15 cellular contexts compared by ENCODE assay signal in genomic region chr12:124007356-124007755, GRCh38. TPM values are rescaled to one million over a fixed set of nuclear protein-coding genes. Genes with fewer than 3 reads are reported as not detected.
DNase-seq lines count a peak whose midpoint lies in the region; ATAC-seq and TF ChIP-seq lines count a peak whose summit lies in the region.
"Had no signal": no experiment of that assay in that cellular context is flagged by ENCODE, and none has a peak within 500 bp of the region (broad histone marks: within the 10 kb centered on the region; RNA-seq: fewer than 3 reads in every experiment).

No MANE protein-coding gene starts in this region.

- no peak overlapping the region for H3K27ac Mint-ChIP-seq in GM23338
- peak overlapping the region; percentile 60 for H3K27ac Mint-ChIP-seq in stimulated activated memory B cell treated with anti-CD40 and anti-IgM and Interleukin-4, amounts not matched to agents 10 μg/mL and 1 μg/mL and 100 μg/mL, for 72 hours

- POLR2A ChIA-PET in PC-9 (lab: Charles Lee; ENCODE audit: unreplicated experiment) = no interaction called here

- H3K79me2 ChIP-seq in GM23338 (replicated peaks; ENCODE audit: insufficient read depth) (no peaks in the 10 kb centered on the region), PC-9 (ENCODE audit: low read depth) (no peaks in the 10 kb centered on the region)

- peaks cover 15% of the 10 kb centered on the region; the same call in 2 of the 3 replicates for H3K36me3 Mint-ChIP-seq in GM23338 (ENCODE audit: low read depth)
- peaks cover 27% of the 10 kb centered on the region for H3K36me3 Mint-ChIP-seq in stimulated activated memory B cell treated with anti-CD40 and anti-IgM and Interleukin-4, amounts not matched to agents 10 μg/mL and 1 μg/mL and 100 μg/mL, for 72 hours

- H3K9me3 Mint-ChIP-seq in GM23338 = no peaks in the 10 kb centered on the region
- no peaks in the 10 kb centered on the region for H3K9me3 Mint-ChIP-seq in stimulated activated memory B cell treated with anti-CD40 and anti-IgM and Interleukin-4, amounts not matched to agents 10 μg/mL and 1 μg/mL and 100 μg/mL, for 72 hours

- TF ChIP-seq CTCF in GM23338 (conservative IDR thresholded peaks at IDR 0.05; ENCODE audit: low read depth in 2 of 2) (no peak), WERI-Rb-1 (IDR thresholded peaks at IDR 0.05; ENCODE audit: low read depth, low read length) (no peak), PC-9 (conservative IDR thresholded peaks at IDR 0.05) (no peak)

- H3K9me3 ChIP-seq in WERI-Rb-1 (ENCODE audit: severe bottlenecking) (no peaks in the 10 kb centered on the region), PC-9 (ENCODE audit: insufficient read depth, low read depth) (no peaks in the 10 kb centered on the region)

- no peak overlapping the region for H3K4me3 Mint-ChIP-seq in GM23338
- no peak overlapping the region for H3K4me3 Mint-ChIP-seq in stimulated activated memory B cell treated with anti-CD40 and anti-IgM and Interleukin-4, amounts not matched to agents 10 μg/mL and 1 μg/mL and 100 μg/mL, for 72 hours

- H3F3A ChIP-seq in GM23338 (replicated peaks; ENCODE audit: low read depth) (no peaks in the 10 kb centered on the region), PC-9 (ENCODE audit: insufficient read depth, low read depth) (no peaks in the 10 kb centered on the region)

- H3K4me1 Mint-ChIP-seq in GM23338 = peaks cover 20% of the 10 kb centered on the region
- H3K4me1 Mint-ChIP-seq in stimulated activated memory B cell treated with anti-CD40 and anti-IgM and Interleukin-4, amounts not matched to agents 10 μg/mL and 1 μg/mL and 100 μg/mL, for 72 hours = peaks cover 32% of the 10 kb centered on the region

- BruUV-seq in PC-9 (replicated peaks; lab: Mats Ljungman, UMichigan) = no TSS peak

- no peaks in the 10 kb centered on the region for H3K27me3 ChIP-seq in GM23338 (ENCODE audit: insufficient read depth)
- H3K27me3 ChIP-seq in WERI-Rb-1 (ENCODE audit: insufficient read depth, low read depth, severe bottlenecking) = no peaks in the 10 kb centered on the region
- H3K27me3 ChIP-seq in PC-9 (ENCODE audit: insufficient read depth, low read depth) = no peaks in the 10 kb centered on the region

- peaks cover 3% of the 10 kb centered on the region for H3K27me3 Mint-ChIP-seq in GM23338 (ENCODE audit: insufficient read depth, low read depth, poor library complexity)
- no peaks in the 10 kb centered on the region for H3K27me3 Mint-ChIP-seq in stimulated activated memory B cell treated with anti-CD40 and anti-IgM and Interleukin-4, amounts not matched to agents 10 μg/mL and 1 μg/mL and 100 μg/mL, for 72 hours

- DNase-seq in GM23338 (ENCODE audit: low spot score) (no peak), WERI-Rb-1 (no peak), left kidney (ENCODE audit: low read depth, low spot score) (peak; percentile 17), PC-9 (no peak), hippocampal formation (lab: John Stamatoyannopoulos, UW) (no peak), islet precursor cell (no peak)
- DNase-seq: DMS153, H7, NCI-H1105 treated with DMSO at 0.1 percent for 48 hours, NCI-H187, NCI-H446, NCI-H748 treated with DMSO at 0.1 percent for 48 hours had no signal

- H3K36me3 ChIP-seq in GM23338 (ENCODE audit: insufficient read depth) (peaks cover under 1% of the 10 kb centered on the region; the same call in 1 of the 2 replicates), WERI-Rb-1 (peaks cover 85% of the 10 kb centered on the region), PC-9 (ENCODE audit: low read depth) (peaks cover 10% of the 10 kb centered on the region)

- H3K9me2 ChIP-seq in GM23338 (ENCODE audit: insufficient read depth) = no peaks in the 10 kb centered on the region
- H3K9me2 ChIP-seq in PC-9 (ENCODE audit: insufficient read depth) = no peaks in the 10 kb centered on the region

- H3K4me3 ChIP-seq in GM23338 (no peak overlapping the region), WERI-Rb-1 (ENCODE audit: low read depth, low read length) (no peak overlapping the region), PC-9 (no peak overlapping the region)

- CTCF ChIA-PET in PC-9 (lab: Charles Lee) = no interaction called here

- ATAC-seq in GM23338 = peak; percentile 34; the same call in 1 of the 3 replicates
- no peak for ATAC-seq in stimulated activated memory B cell treated with anti-CD40 and anti-IgM and Interleukin-4, amounts not matched to agents 10 μg/mL and 1 μg/mL and 100 μg/mL, for 72 hours
- ATAC-seq: Right ventricle myocardium inferior had no signal

- no peaks in the 10 kb centered on the region; the same call in 1 of the 2 replicates for H3K4me1 ChIP-seq in GM23338 (ENCODE audit: insufficient read depth)
- no peaks in the 10 kb centered on the region for H3K4me1 ChIP-seq in PC-9 (replicated peaks; ENCODE audit: insufficient read depth)

- no peak overlapping the region for H3K27ac ChIP-seq in GM23338 (ENCODE audit: low read depth)
- H3K27ac ChIP-seq in WERI-Rb-1 = peak overlapping the region; percentile 45; the same call in 1 of the 2 replicates
- H3K27ac ChIP-seq in PC-9 = no peak overlapping the region
- H3K27ac ChIP-seq: KMS-11 had no signal

- H2AFZ ChIP-seq in GM23338 (no peak overlapping the region), PC-9 (no peak overlapping the region)

- intact Hi-C loops in PC-9 (cut with micrococcal nuclease; ENCODE audit: unreplicated experiment) = no loop called here

- H3K4me2 ChIP-seq in GM23338 (no peak overlapping the region), PC-9 (no peak overlapping the region)
- H3K4me2 ChIP-seq: KMS-11 had no signal

- H4K20me1 ChIP-seq in GM23338 (replicated peaks; ENCODE audit: insufficient read depth) (peaks cover 8% of the 10 kb centered on the region; the same call in 1 of the 2 replicates), PC-9 (ENCODE audit: insufficient read depth) (peaks cover 6% of the 10 kb centered on the region)

TF ChIP-seq in GM23338, 12 proteins besides CTCF, POLR2A, EP300 and RAD21 (continues in another document):
- TF ChIP-seq NANOG (IDR thresholded peaks at IDR 0.05; ENCODE audit: borderline replicate concordance) = no peak
- no peak for TF ChIP-seq POLR2AphosphoS5 (IDR thresholded peaks at IDR 0.05; ENCODE audit: low read depth)
- no peak for TF ChIP-seq STAT1 (IDR thresholded peaks at IDR 0.05; ENCODE audit: unreplicated experiment)
- no peak for TF ChIP-seq ZNF114 (CRISPR knock-in tag; IDR thresholded peaks at IDR 0.05)
- TF ChIP-seq ETS1 (IDR thresholded peaks at IDR 0.05) = no peak
- no peak for TF ChIP-seq EZH2 (IDR thresholded peaks at IDR 0.05; ENCODE audit: low read depth, unreplicated experiment)

RNA-seq across cellular contexts. Expression of gene ZNF664, which starts 34.3 kb away (rescaled TPM):
- 35.2 and 89.2 TPM in 2 replicates for total RNA-seq in GM23338 (2014; rRNA removed; shearing (Covaris generic))
- polyA plus RNA-seq in GM23338 (2016; fragmentation: Nextera tagmentation; extraction: Ambion mirVana) = 8.1 and 9.7 TPM in 2 replicates
- 66.3 and 87.6 TPM in 2 replicates for total RNA-seq in PC-9 (2021)

RNA-seq across cellular contexts. Expression of gene CCDC92, which starts 34.7 kb away (rescaled TPM):
- total RNA-seq in GM23338 (2014; rRNA removed; shearing (Covaris generic)) = 0.31 TPM in 1 of 2 replicates, not detected in the other
- 0.08 and 0.37 TPM in 2 replicates for polyA plus RNA-seq in GM23338 (2016; fragmentation: Nextera tagmentation; extraction: Ambion mirVana)
- 24.8 and 28.0 TPM in 2 replicates for total RNA-seq in PC-9 (2021)

Comparison
In these comparisons a context has a peak if more than half of its experiments do, and no peak if none do; other contexts are left out.
1. RNA of gene CCDC92, which starts 34.7 kb away (total RNA-seq): 24.8 to 28.0 TPM in PC-9; 0.31 TPM in GM23338; every median in the first group is over 10 times any median in the second.